In genomic region chr10:7817984-7818294, GRCh38 we compare ENCODE assay signal across 8 cellular contexts. TPM values are rescaled to one million over a fixed set of nuclear protein-coding genes. Genes with fewer than 3 reads are reported as not detected.
DNase-seq lines count a peak whose midpoint lies in the region; ATAC-seq and TF ChIP-seq lines count a peak whose summit lies in the region.

No MANE protein-coding gene starts in this region.

- H3K27me3 ChIP-seq in GM23248 (replicated peaks; ENCODE audit: insufficient read depth), result no peaks in the 10 kb centered on the region
- peaks cover 0 to 7% (median 0%) of the 10 kb centered on the region in 7 donors for H3K27me3 ChIP-seq in heart right ventricle
- no peaks in the 10 kb centered on the region for H3K27me3 ChIP-seq in spleen (replicated peaks in 1 of 7)

- H3K4me2 ChIP-seq in GM23248 (ENCODE audit: unreplicated experiment), result peak overlapping the region; percentile 96

- peaks cover 37% of the 10 kb centered on the region for H3K79me2 ChIP-seq in GM23248 (ENCODE audit: insufficient read depth)

- H2AFZ ChIP-seq in GM23248, result peak overlapping the region; percentile 98

- no peaks in the 10 kb centered on the region for H3K9me3 ChIP-seq in GM23248 (ENCODE audit: low read depth)
- H3K9me3 ChIP-seq in heart right ventricle, result no peaks in the 10 kb centered on the region
- no peaks in the 10 kb centered on the region for H3K9me3 ChIP-seq in spleen

- ATAC-seq in SK-N-SH treated with all-trans-retinoic acid at 6 μM for 48 hours, result peak; percentile 55; the same call in 2 of the 3 replicates
- peak in 5 of 8 donors; percentile 1 to 12 (median 3) for ATAC-seq in heart right ventricle

- H4K20me1 ChIP-seq in GM23248 (ENCODE audit: insufficient read depth), result no peaks in the 10 kb centered on the region

- TF ChIP-seq CTCF in heart right ventricle (IDR thresholded peaks at IDR 0.05), result no peak
- no peak for TF ChIP-seq CTCF in spleen (IDR thresholded peaks at IDR 0.05 in 8 of 11, conservative IDR thresholded peaks at IDR 0.05 in 3 of 11)

- H3F3A ChIP-seq in GM23248 (ENCODE audit: insufficient read depth), result 0 out of 2 replicates have a peak, but pooled peaks cover 6% of the 10 kb centered on the region

- in situ Hi-C loops in GM23248 (cut with MboI), result no loop called here

- H3K9ac ChIP-seq in GM23248, result peak overlapping the region; percentile 78; the same call in 1 of the 2 replicates

- H3K27ac ChIP-seq in GM23248 (no peak overlapping the region), heart right ventricle (peak overlapping the region in 8 of 10 donors; percentile 61 to 88 (median 80)), spleen (peak overlapping the region in 7 of 8 donors; percentile 71 to 87 (median 79))

- intact Hi-C loops in heart right ventricle (cut with DNase I), result loop anchor here in 2 of 10 donors (1.0 kb wide), 2 partner anchors 30 to 237 kb away; partner anchors contain the start of gene ATP5F1C (in 1 of the 2)
- intact Hi-C loops in spleen (cut with DNase I; ENCODE audit: low total_unique reads), result no loop called here

- no peak for TF ChIP-seq POLR2A in spleen (IDR thresholded peaks at IDR 0.05)

- H3K36me3 ChIP-seq in GM23248 (ENCODE audit: low read depth) (no peaks in the 10 kb centered on the region), heart right ventricle (peaks cover 0 to 24% (median 0%) of the 10 kb centered on the region in 9 donors), spleen (peaks cover 0 to 20% (median 0%) of the 10 kb centered on the region in 6 donors)

- 8 to 9% methylated on average over 10 of the region's 10 CpGs for WGBS in GM23248 (ENCODE audit: low coverage in 1 of 2, low lambda C conversion rate in 2 of 2, missing lambda C conversion rate in 2 of 2), 2 experiments
- WGBS in heart right ventricle, 2 donors, result 1% methylated on average over 10 of the region's 10 CpGs
- WGBS in spleen, 5 donors, result 0 to 1% (median 1%) methylated on average over 10 of the region's 10 CpGs

- H3K4me3 ChIP-seq in GM23248 (peak overlapping the region; percentile 93), heart right ventricle (peak overlapping the region; percentile 67 to 100 (median 96)), spleen (peak overlapping the region; percentile 87 to 100 (median 99))

- peak; percentile 9 for DNase-seq in AG20443 (ENCODE audit: low spot score)
- DNase-seq in GM23248, result no peak
- DNase-seq in heart right ventricle, result no peak
- no peak for DNase-seq in spleen
- DNase-seq in stimulated activated CD4-positive, alpha-beta T cell treated with anti-CD3 and anti-CD28 coated beads, Interleukin-15, amount 100 ng/mL, for 24 hours, result no peak
- no peak for DNase-seq in midbrain (lab: John Stamatoyannopoulos, UW)
- no peak for DNase-seq in COR-L47 (lab: John Stamatoyannopoulos, UW)

- no peaks in the 10 kb centered on the region for H3K9me2 ChIP-seq in GM23248 (ENCODE audit: insufficient read depth)

- H3K4me1 ChIP-seq in GM23248 (ENCODE audit: insufficient read depth), result no peaks in the 10 kb centered on the region; the same call in 1 of the 2 replicates
- H3K4me1 ChIP-seq in heart right ventricle, result peaks cover 0 to 29% (median 22%) of the 10 kb centered on the region in 9 donors
- H3K4me1 ChIP-seq in spleen, result peaks cover 16 to 39% (median 29%) of the 10 kb centered on the region in 6 donors

TF ChIP-seq in SK-N-SH treated with all-trans-retinoic acid at 6 μM for 48 hours, 23 proteins besides CTCF, POLR2A, EP300 and RAD21 (continues in another document):
- TF ChIP-seq PATZ1 (CRISPR knock-in tag; IDR thresholded peaks at IDR 0.05; ENCODE audit: borderline replicate concordance) (no peak), ZC3H10 (CRISPR knock-in tag; IDR thresholded peaks at IDR 0.05) (no peak), ZFP30 (CRISPR knock-in tag; IDR thresholded peaks at IDR 0.05) (no peak), POU6F1 (CRISPR knock-in tag; IDR thresholded peaks at IDR 0.05; ENCODE audit: borderline replicate concordance, low read depth) (no peak), TCF4 (CRISPR knock-in tag; IDR thresholded peaks at IDR 0.05; ENCODE audit: borderline replicate concordance) (no peak), PPARA (CRISPR knock-in tag; IDR thresholded peaks at IDR 0.05; ENCODE audit: borderline replicate concordance) (no peak)
- TF ChIP-seq, protein P1, sequence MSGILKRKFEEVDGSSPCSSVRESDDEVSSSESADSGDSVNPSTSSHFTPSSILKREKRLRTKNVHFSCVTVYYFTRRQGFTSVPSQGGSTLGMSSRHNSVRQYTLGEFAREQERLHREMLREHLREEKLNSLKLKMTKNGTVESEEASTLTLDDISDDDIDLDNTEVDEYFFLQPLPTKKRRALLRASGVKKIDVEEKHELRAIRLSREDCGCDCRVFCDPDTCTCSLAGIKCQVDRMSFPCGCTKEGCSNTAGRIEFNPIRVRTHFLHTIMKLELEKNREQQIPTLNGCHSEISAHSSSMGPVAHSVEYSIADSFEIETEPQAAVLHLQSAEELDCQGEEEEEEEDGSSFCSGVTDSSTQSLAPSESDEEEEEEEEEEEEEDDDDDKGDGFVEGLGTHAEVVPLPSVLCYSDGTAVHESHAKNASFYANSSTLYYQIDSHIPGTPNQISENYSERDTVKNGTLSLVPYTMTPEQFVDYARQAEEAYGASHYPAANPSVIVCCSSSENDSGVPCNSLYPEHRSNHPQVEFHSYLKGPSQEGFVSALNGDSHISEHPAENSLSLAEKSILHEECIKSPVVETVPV (CRISPR knock-in tag; IDR thresholded peaks at IDR 0.05), result no peak

RNA-seq across cellular contexts. Expression of gene TAF3, which starts 0.4 kb away (rescaled TPM):
- total RNA-seq in GM23248 (2014; rRNA removed; shearing (Covaris generic)), result 1.7 and 2.4 TPM in 2 replicates
- polyA plus RNA-seq in GM23248 (2016; fragmentation: Nextera tagmentation; extraction: Ambion mirVana), result 4.4 and 5.5 TPM in 2 replicates
- 10 to 100 TPM in 8 of 10 donors, 1 to 10 TPM in 2; 9.9 to 14.9 (median 11.2) TPM for total RNA-seq in heart right ventricle
- polyA plus RNA-seq in heart right ventricle, result 1 to 10 TPM; 3.6 to 6.4 TPM
- total RNA-seq in spleen, result 10 to 100 TPM in 4 of 7 donors, 1 to 10 TPM in 3; 9.4 to 13.0 (median 10.4) TPM
- polyA plus RNA-seq in spleen, result 1 to 10 TPM; 2.7 to 4.1 (median 3.7) TPM

RNA-seq across cellular contexts. Expression of gene ATP5F1C, which starts 30.0 kb away (rescaled TPM):
- total RNA-seq in GM23248 (2014; rRNA removed; shearing (Covaris generic)), result 229 and 315 TPM in 2 replicates
- polyA plus RNA-seq in GM23248 (2016; fragmentation: Nextera tagmentation; extraction: Ambion mirVana) (294 and 304 TPM in 2 replicates), heart right ventricle (1,000 to 10,000 TPM in 1 of 2 donors, 100 to 1,000 TPM in 1; 561 to 1,131 TPM), spleen (100 to 1,000 TPM; 187 to 223 (median 206) TPM)
- total RNA-seq in heart right ventricle (100 to 1,000 TPM; 565 to 909 (median 770) TPM), spleen (100 to 1,000 TPM; 158 to 275 (median 180) TPM)

RNA-seq across cellular contexts. Expression of gene KIN, which starts 30.1 kb away (rescaled TPM):
- total RNA-seq in GM23248 (2014; rRNA removed; shearing (Covaris generic)), result 3.8 and 7.8 TPM in 2 replicates
- polyA plus RNA-seq in GM23248 (2016; fragmentation: Nextera tagmentation; extraction: Ambion mirVana) (10.6 and 11.7 TPM in 2 replicates), heart right ventricle (10 to 100 TPM in 1 of 2 donors, 1 to 10 TPM in 1; 7.1 to 13.3 TPM), spleen (10 to 100 TPM; 11.3 to 16.0 (median 11.5) TPM)
- total RNA-seq in heart right ventricle (1 to 10 TPM; 5.4 to 8.5 (median 6.9) TPM), spleen (10 to 100 TPM in 6 of 7 donors, 1 to 10 TPM in 1; 9.2 to 13.6 (median 11.0) TPM)
